ENCODE assay signal across 14 cellular contexts in genomic region chr4:158169516-158169915, GRCh38. TPM values are rescaled to one million over a fixed set of nuclear protein-coding genes. Genes with fewer than 3 reads are reported as not detected.
A peak's percentile ranks its signal among the peaks of the same experiment; 100 is the strongest.
DNase-seq lines count a peak whose midpoint lies in the region; ATAC-seq, FAIRE-seq and TF ChIP-seq lines count a peak whose summit lies in the region.
"Had no signal": no experiment of that assay in that cellular context is flagged by ENCODE, and none has a peak within 500 bp of the region (broad histone marks: within the 10 kb centered on the region; RNA-seq: fewer than 3 reads in every experiment).

No MANE protein-coding gene starts in this region.

- no peaks in the 10 kb centered on the region for H3K27me3 ChIP-seq in GM23248 (replicated peaks; ENCODE audit: insufficient read depth)
- no peaks in the 10 kb centered on the region for H3K27me3 ChIP-seq in layer of hippocampus (ENCODE audit: control insufficient read depth, insufficient read depth, low read length)
- H3K27me3 ChIP-seq in skeletal muscle tissue (ENCODE audit: control insufficient read depth in 3 of 3, insufficient read depth in 3 of 3, low read length in 3 of 3) = peaks cover 4 to 10% (median 7%) of the 10 kb centered on the region in 3 donors

- no peaks in the 10 kb centered on the region for H3K36me3 ChIP-seq in GM23248 (ENCODE audit: low read depth)
- H3K36me3 ChIP-seq in skeletal muscle tissue (ENCODE audit: control insufficient read depth in 3 of 3, insufficient read depth in 3 of 3, low read length in 3 of 3) = no peaks in the 10 kb centered on the region

- H3K4me3 ChIP-seq in GM23248 (peak overlapping the region; percentile 68), skeletal muscle tissue (ENCODE audit: low read length in 3 of 3) (peak overlapping the region; percentile 24 to 74 (median 69))

- no peaks in the 10 kb centered on the region for H4K20me1 ChIP-seq in GM23248 (ENCODE audit: insufficient read depth)

- H3K4me3 Mint-ChIP-seq in brain = peak overlapping the region; percentile 33 to 87 (median 78)
- H3K4me3 Mint-ChIP-seq: activated CD4-positive, alpha-beta T cell treated with anti-CD3 and anti-CD28 coated beads for 36 hours; CD4-positive, alpha-beta memory T cell had no signal

- no peaks in the 10 kb centered on the region; the same call in 1 of the 2 replicates for H3F3A ChIP-seq in GM23248 (ENCODE audit: insufficient read depth)

- peak; percentile 52 for DNase-seq in GM23248
- no peak for DNase-seq in stimulated activated naive CD4-positive, alpha-beta T cell treated with Interleukin-2 at 50 U/mL for 16 hours (lab: John Stamatoyannopoulos, UW)
- DNase-seq in activated CD4-positive, alpha-beta T cell treated with anti-CD3 and anti-CD28 coated beads for 48 hours = no peak
- DNase-seq in H54 (ENCODE audit: insufficient read length, low spot score) = no peak
- DNase-seq: activated CD4-positive, alpha-beta T cell treated with anti-CD3 and anti-CD28 coated beads for 36 hours; CD4-positive, alpha-beta memory T cell; NCI-H2107; stimulated activated naive CD8-positive, alpha-beta T cell treated with anti-CD3 and anti-CD28 coated beads, Interleukin-15, Interleukin-2, amounts not matched to agents 100 U/mL and 50 U/mL, for 24 hours had no signal

- H3K4me1 Mint-ChIP-seq in brain = peaks cover 73% of the 10 kb centered on the region

- TF ChIP-seq POLR2A in H54 (IDR thresholded peaks at IDR 0.05; ENCODE audit: low read depth, low read length) = no peak

- no peaks in the 10 kb centered on the region for H3K9me2 ChIP-seq in GM23248 (ENCODE audit: insufficient read depth)

- no peak for FAIRE-seq in H54 (lab: Jason Lieb, UNC)

- H3K9ac ChIP-seq in GM23248 (0 out of 2 replicates have a peak overlapping the region, but pooled peaks have one; percentile 15), skeletal muscle tissue (ENCODE audit: low read depth in 1 of 3, low read length in 3 of 3) (peak overlapping the region; percentile 28 to 77 (median 73))

- no peaks in the 10 kb centered on the region for H3K36me3 Mint-ChIP-seq in brain
- H3K36me3 Mint-ChIP-seq: activated naive CD4-positive, alpha-beta T cell treated with anti-CD3 and anti-CD28 coated beads, Interleukin-2, amount 50 U/mL, for 72 hours; CD4-positive, alpha-beta memory T cell had no signal

- peak overlapping the region; percentile 87 for H3K4me2 ChIP-seq in GM23248 (ENCODE audit: unreplicated experiment)

- in situ Hi-C loops in GM23248 (cut with MboI) = loop anchor here (10.0 to 25.0 kb wide), 2 partner anchors 175 to 957 kb away; partner anchors contain the start of gene GRIA2

- H3K9me3 Mint-ChIP-seq in brain = no peaks in the 10 kb centered on the region
- H3K9me3 Mint-ChIP-seq: activated naive CD4-positive, alpha-beta T cell treated with anti-CD3 and anti-CD28 coated beads, Interleukin-2, amount 50 U/mL, for 72 hours had no signal

- H3K27ac ChIP-seq in GM23248 (no peak overlapping the region), layer of hippocampus (ENCODE audit: low read depth, low read length) (peak overlapping the region; percentile 32), skeletal muscle tissue (ENCODE audit: low read depth, low read length) (peak overlapping the region; percentile 67)

- peak overlapping the region; percentile 52 for H2AFZ ChIP-seq in GM23248

- no peaks in the 10 kb centered on the region for H3K9me3 ChIP-seq in GM23248 (ENCODE audit: low read depth)
- no peaks in the 10 kb centered on the region for H3K9me3 ChIP-seq in skeletal muscle tissue (ENCODE audit: control insufficient read depth in 3 of 3, low read length in 3 of 3)

- no peak for ATAC-seq in HG02970 (IDR thresholded peaks at IDR 0.05; ENCODE audit: low FRiP score, unreplicated experiment)
- ATAC-seq: activated CD4-positive, alpha-beta T cell treated with anti-CD3 and anti-CD28 coated beads for 36 hours; activated naive CD4-positive, alpha-beta T cell treated with anti-CD3 and anti-CD28 coated beads, Interleukin-2, amount 50 U/mL, for 72 hours; Panc1; stimulated activated naive CD8-positive, alpha-beta T cell treated with anti-CD3 and anti-CD28 coated beads, Interleukin-15, Interleukin-2, amounts not matched to agents 100 U/mL and 50 U/mL, for 24 hours had no signal

- no peak for TF ChIP-seq CTCF in brain (conservative IDR thresholded peaks at IDR 0.05)

- H3K4me1 ChIP-seq in GM23248 (ENCODE audit: insufficient read depth) (peaks cover 25% of the 10 kb centered on the region), skeletal muscle tissue (ENCODE audit: control insufficient read depth in 3 of 3, insufficient read depth in 3 of 3, low read length in 3 of 3) (peaks cover 7 to 20% (median 12%) of the 10 kb centered on the region in 3 donors)

- H3K27ac Mint-ChIP-seq in brain = peak overlapping the region; percentile 60 to 96 (median 94)
- H3K27ac Mint-ChIP-seq: activated CD4-positive, alpha-beta T cell treated with anti-CD3 and anti-CD28 coated beads for 36 hours; activated naive CD4-positive, alpha-beta T cell treated with anti-CD3 and anti-CD28 coated beads, Interleukin-2, amount 50 U/mL, for 72 hours; CD4-positive, alpha-beta memory T cell had no signal

- WGBS in GM23248 (ENCODE audit: low coverage in 1 of 2, low lambda C conversion rate in 2 of 2, missing lambda C conversion rate in 2 of 2), 2 experiments = 35 to 37% methylated on average over 3 of the region's 3 CpGs

- H3K79me2 ChIP-seq in GM23248 (ENCODE audit: insufficient read depth) = peaks cover 6% of the 10 kb centered on the region; the same call in 1 of the 2 replicates

- H3K27me3 Mint-ChIP-seq in brain = no peaks in the 10 kb centered on the region

RNA-seq across cellular contexts. Expression of gene GASK1B, which starts 3.3 kb away (rescaled TPM):
- total RNA-seq in GM23248 (2014; rRNA removed; shearing (Covaris generic)) = 4.8 and 6.2 TPM in 2 replicates
- polyA plus RNA-seq in GM23248 (2016; fragmentation: Nextera tagmentation; extraction: Ambion mirVana) (5.3 and 7.5 TPM in 2 replicates), brain (ENCODE audit: insufficient read depth, low read depth, low replicate concordance) (4.4 TPM)
- total RNA-seq in skeletal muscle tissue = 24.5 TPM
- total RNA-seq: activated CD4-positive, alpha-beta T cell treated with anti-CD3 and anti-CD28 coated beads for 36 hours; activated naive CD4-positive, alpha-beta T cell treated with anti-CD3 and anti-CD28 coated beads, Interleukin-2, amount 50 U/mL, for 72 hours had no signal
- polyA plus RNA-seq: CD4-positive, alpha-beta memory T cell had no signal

RNA-seq across cellular contexts. Expression of gene TMEM144, which starts 40.8 kb away (rescaled TPM):
- 0.63 and 2.4 TPM in 2 replicates for total RNA-seq in GM23248 (2014; rRNA removed; shearing (Covaris generic))
- polyA plus RNA-seq in GM23248 (2016; fragmentation: Nextera tagmentation; extraction: Ambion mirVana) (1.1 and 1.6 TPM in 2 replicates), brain (ENCODE audit: insufficient read depth, low read depth, low replicate concordance) (52.0 TPM)
- total RNA-seq in skeletal muscle tissue = 2.6 TPM
- polyA plus RNA-seq: CD4-positive, alpha-beta memory T cell had no signal
